In the genomic region with DNA sequence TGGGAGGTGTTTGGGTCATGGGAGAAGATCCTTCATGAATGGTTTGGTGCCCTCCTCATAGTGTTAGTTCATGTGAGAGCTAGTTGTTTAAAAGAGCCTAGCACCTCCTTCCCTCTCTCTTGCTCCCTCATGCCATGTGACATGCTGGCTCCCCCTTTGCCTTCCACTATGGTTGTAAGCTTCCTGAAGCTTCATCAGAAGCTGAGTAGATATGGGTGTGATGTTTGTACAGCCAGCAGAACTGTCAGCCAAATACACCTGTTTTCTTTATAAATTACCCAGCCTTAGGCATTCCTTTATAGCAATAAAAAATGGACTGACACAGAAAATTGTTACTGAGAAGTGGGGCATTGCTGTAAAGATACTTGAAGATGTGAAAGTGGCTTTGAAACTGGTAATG, we compare ENCODE assay signal across 27 cellular contexts.
"Had no signal": no experiment of that assay in that cellular context is flagged by ENCODE, and none has a peak within 500 bp of the region (broad histone marks: within the 10 kb centered on the region; RNA-seq: fewer than 3 reads in every experiment).

No MANE protein-coding gene starts in this region.

- H3K27ac Mint-ChIP-seq: stimulated activated effector memory CD8-positive, alpha-beta T cell treated with anti-CD3 and anti-CD28 coated beads, Interleukin-12 subunit alpha, Interleukin-12 subunit beta, amount 100 ng/mL, for 72 hours; stimulated activated naive CD8-positive, alpha-beta T cell treated with anti-CD3 and anti-CD28 coated beads, Interleukin-15, Interleukin-2, amounts not matched to agents 100 ng/mL and 50 ng/mL, for 24 hours had no signal

- FAIRE-seq: kidney, pancreas, small intestine had no signal

- H3K4me1 ChIP-seq: left ventricle myocardium inferior, pancreas, prostate gland, sigmoid colon, spleen, tibial artery, uterus had no signal

- H3K36me3 Mint-ChIP-seq: naive thymus-derived CD8-positive, alpha-beta T cell; stimulated activated effector memory CD8-positive, alpha-beta T cell treated with anti-CD3 and anti-CD28 coated beads, Interleukin-12 subunit alpha, Interleukin-12 subunit beta, amount 100 ng/mL, for 72 hours had no signal

- H3K4me3 ChIP-seq: left ventricle myocardium inferior, lung, pancreas, prostate gland, sigmoid colon, spleen, suprapubic skin, thoracic aorta, tibial artery, uterus had no signal

- H3K27ac ChIP-seq: left ventricle myocardium inferior, pancreas, prostate gland, sigmoid colon, spleen, suprapubic skin, thoracic aorta, tibial artery, uterus had no signal

- H3K4me1 Mint-ChIP-seq: naive thymus-derived CD8-positive, alpha-beta T cell; neural crest cell; stimulated activated effector memory CD8-positive, alpha-beta T cell treated with anti-CD3 and anti-CD28 coated beads, Interleukin-12 subunit alpha, Interleukin-12 subunit beta, amount 100 ng/mL, for 72 hours had no signal

- ATAC-seq: naive thymus-derived CD8-positive, alpha-beta T cell; pancreas; right cardiac atrium; stimulated activated effector memory CD8-positive, alpha-beta T cell treated with anti-CD3 and anti-CD28 coated beads, Interleukin-12 subunit alpha, Interleukin-12 subunit beta, amount 100 ng/mL, for 72 hours had no signal

- H3K27me3 Mint-ChIP-seq: naive thymus-derived CD8-positive, alpha-beta T cell; stimulated activated naive CD8-positive, alpha-beta T cell treated with anti-CD3 and anti-CD28 coated beads, Interleukin-15, Interleukin-2, amounts not matched to agents 100 ng/mL and 50 ng/mL, for 24 hours had no signal

- DNase-seq: hippocampal formation; kidney; left ventricle myocardium inferior; mesendoderm; midbrain; naive thymus-derived CD8-positive, alpha-beta T cell; nucleus accumbens; pancreas; posterior cingulate gyrus; retina; right cardiac atrium; sigmoid colon; small intestine; spleen; stimulated activated CD4-positive, alpha-beta T cell treated with anti-CD3 and anti-CD28 coated beads, Interleukin-4, amount 100 ng/mL, for 24 hours; stimulated activated naive CD4-positive, alpha-beta T cell; tibial artery; trophoblast cell; uterus had no signal

- H3K9me3 ChIP-seq: pancreas, prostate gland, sigmoid colon, suprapubic skin, thoracic aorta, tibial artery, uterus had no signal

- H3K4me3 Mint-ChIP-seq: naive thymus-derived CD8-positive, alpha-beta T cell; nephron; neural crest cell; stimulated activated effector memory CD8-positive, alpha-beta T cell treated with anti-CD3 and anti-CD28 coated beads, Interleukin-12 subunit alpha, Interleukin-12 subunit beta, amount 100 ng/mL, for 72 hours; stimulated activated naive CD8-positive, alpha-beta T cell treated with anti-CD3 and anti-CD28 coated beads, Interleukin-15, Interleukin-2, amounts not matched to agents 100 ng/mL and 50 ng/mL, for 24 hours had no signal

- H3K27me3 ChIP-seq: pancreas, sigmoid colon, spleen, suprapubic skin, tibial artery, uterus had no signal

- H3K9me3 Mint-ChIP-seq: neural crest cell; stimulated activated effector memory CD8-positive, alpha-beta T cell treated with anti-CD3 and anti-CD28 coated beads, Interleukin-12 subunit alpha, Interleukin-12 subunit beta, amount 100 ng/mL, for 72 hours had no signal

- H3K36me3 ChIP-seq: left ventricle myocardium inferior, pancreas, prostate gland, sigmoid colon, spleen, suprapubic skin, thoracic aorta, tibial artery, uterus had no signal
